In the genomic region with DNA sequence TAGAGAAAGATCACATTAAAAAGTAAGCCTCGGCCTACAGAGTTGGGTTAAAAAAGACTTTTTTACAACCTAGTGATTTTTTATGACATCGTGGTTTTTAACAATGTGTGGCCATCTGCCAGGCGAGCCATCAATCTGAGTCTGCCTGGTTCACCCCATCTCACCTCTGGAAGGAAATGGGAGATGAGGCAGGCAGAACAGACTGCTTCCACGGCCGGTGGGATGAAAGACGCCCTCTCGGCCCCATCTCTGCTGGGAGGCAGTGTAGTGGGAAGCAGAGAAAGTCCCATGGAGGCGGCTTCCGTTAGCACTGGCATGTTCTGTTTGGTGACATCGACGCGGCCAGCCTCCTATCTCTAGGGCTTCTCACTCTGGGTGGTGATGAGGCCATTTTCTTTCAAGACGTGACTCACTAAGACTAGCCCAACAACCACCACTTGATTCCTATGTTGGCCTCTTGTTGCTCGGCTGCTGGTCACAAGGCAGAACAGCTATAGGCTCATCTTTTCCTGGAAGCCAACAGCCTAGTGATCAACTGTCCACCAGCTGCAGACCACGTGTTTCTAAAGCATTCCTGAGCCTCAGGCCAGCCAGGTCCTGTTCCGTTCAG, we compare ENCODE assay signal across 8 cellular contexts.
DNase-seq lines count a peak whose midpoint lies in the region; ATAC-seq and TF ChIP-seq lines count a peak whose summit lies in the region.

No MANE protein-coding gene starts in this region.

- no peaks in the 10 kb centered on the region for H3K27me3 ChIP-seq in vagina

- DNase-seq in SHP77 (lab: John Stamatoyannopoulos, UW) = peak; percentile 42 to 70
- no peak for DNase-seq in SHP77 treated with DMSO at 0.1 percent for 48 hours (lab: John Stamatoyannopoulos, UW)
- DNase-seq in coronary artery (ENCODE audit: low spot score) = no peak
- DNase-seq in vagina (ENCODE audit: extremely low spot score in 2 of 2) = no peak
- no peak for DNase-seq in activated CD4-positive, alpha-beta T cell treated with anti-CD3 and anti-CD28 coated beads, Interleukin-2, amount 50 U/mL, for 1 hour
- no peak for DNase-seq in NCI-H1092 (lab: John Stamatoyannopoulos, UW)

- peaks cover 49% of the 10 kb centered on the region for H3K36me3 ChIP-seq in mesodermal cell (ENCODE audit: control insufficient read depth, insufficient read depth, low read length)
- no peaks in the 10 kb centered on the region for H3K36me3 ChIP-seq in vagina

- no peak for TF ChIP-seq POLR2A in vagina (IDR thresholded peaks at IDR 0.05)

- ATAC-seq in GM19452 (IDR thresholded peaks at IDR 0.05; ENCODE audit: unreplicated experiment) = no peak

- H3K27ac ChIP-seq in coronary artery (peak overlapping the region; percentile 50 to 68), mesodermal cell (ENCODE audit: low read depth, low read length, severe bottlenecking) (peak overlapping the region; percentile 25), vagina (peak overlapping the region; percentile 79)

- intact Hi-C loops in vagina (cut with DNase I) = no loop called here

- 92 to 93% methylated on average over 12 to 14 of the region's 16 CpGs for WGBS in mesodermal cell (ENCODE audit: insufficient coverage in 2 of 2), 2 experiments

- no peak overlapping the region for H3K4me3 ChIP-seq in coronary artery
- H3K4me3 ChIP-seq in mesodermal cell (ENCODE audit: extremely low read depth, insufficient read depth, low read length, poor library complexity, severe bottlenecking) = no peak overlapping the region
- no peak overlapping the region for H3K4me3 ChIP-seq in vagina

- TF ChIP-seq CTCF in coronary artery (IDR thresholded peaks at IDR 0.05) (no peak), vagina (IDR thresholded peaks at IDR 0.05) (no peak)

- peaks cover 2% of the 10 kb centered on the region for H3K9me3 ChIP-seq in mesodermal cell (ENCODE audit: control insufficient read depth, low read length)
- no peaks in the 10 kb centered on the region for H3K9me3 ChIP-seq in vagina

- H3K4me1 ChIP-seq in mesodermal cell (ENCODE audit: control insufficient read depth, insufficient read depth, low read length, poor library complexity, severe bottlenecking) = peaks cover 35% of the 10 kb centered on the region
- peaks cover 66% of the 10 kb centered on the region for H3K4me1 ChIP-seq in vagina

Comparison
In these comparisons a context has a peak if more than half of its experiments do, and no peak if none do; other contexts are left out.
1. DNase-seq: peak in SHP77 (2 of 2); none in SHP77 treated with DMSO at 0.1 percent for 48 hours (single experiment), coronary artery (single experiment), vagina (0 of 2), activated CD4-positive, alpha-beta T cell treated with anti-CD3 and anti-CD28 coated beads, Interleukin-2, amount 50 U/mL, for 1 hour (single experiment) and NCI-H1092 (single experiment).
2. H3K27ac ChIP-seq: peak in every context shown above with its lines; median percentile 79 in vagina; 59 in coronary artery; 25 in mesodermal cell.